In genomic region chrX:29826651-29827206, GRCh38 we compare ENCODE assay signal across 22 cellular contexts.
"Had no signal": no experiment of that assay in that cellular context is flagged by ENCODE, and none has a peak within 500 bp of the region (broad histone marks: within the 10 kb centered on the region; RNA-seq: fewer than 3 reads in every experiment).

No MANE protein-coding gene starts in this region.

- H3K4me3 ChIP-seq: colonic mucosa, esophagus squamous epithelium, hepatocyte, lung, ovary, right atrium auricular region, smooth muscle cell, testis, tibial nerve, upper lobe of right lung, vagina had no signal

- H3K9me3 Mint-ChIP-seq: nephron progenitor cell; stimulated activated naive B cell treated with anti-CD40 and anti-IgM and Interleukin-4, amounts not matched to agents 10 μg/mL and 1 μg/mL and 100 μg/mL, for 72 hours; stimulated activated naive CD8-positive, alpha-beta T cell treated with anti-CD3 and anti-CD28 coated beads, Interleukin-15, amount 100 ng/mL, for 72 hours had no signal

- H3K4me1 Mint-ChIP-seq: naive thymus-derived CD4-positive, alpha-beta T cell; stimulated activated naive B cell treated with anti-CD40 and anti-IgM and Interleukin-4, amounts not matched to agents 10 μg/mL and 1 μg/mL and 100 μg/mL, for 72 hours; stimulated activated naive CD8-positive, alpha-beta T cell treated with anti-CD3 and anti-CD28 coated beads, Interleukin-15, amount 100 ng/mL, for 72 hours had no signal

- H3K36me3 Mint-ChIP-seq: naive thymus-derived CD4-positive, alpha-beta T cell; stimulated activated naive B cell treated with anti-CD40 and anti-IgM and Interleukin-4, amounts not matched to agents 10 μg/mL and 1 μg/mL and 100 μg/mL, for 72 hours had no signal

- H3K4me2 ChIP-seq: hepatocyte, smooth muscle cell had no signal

- H3K79me2 ChIP-seq: hepatocyte had no signal

- H3K4me1 ChIP-seq: colonic mucosa, esophagus squamous epithelium, right atrium auricular region, testis, tibial nerve, upper lobe of right lung, vagina had no signal

- DNase-seq: colonic mucosa; dermis blood vessel endothelial cell; esophagus squamous epithelium; foreskin melanocyte; head of caudate nucleus; left colon; left ventricle myocardium superior; naive thymus-derived CD4-positive, alpha-beta T cell; nephron progenitor cell; ovary; stimulated activated CD4-positive, alpha-beta T cell treated with anti-CD3 and anti-CD28 coated beads, Interleukin-4, amount 100 ng/mL, for 1 hour; stimulated activated CD8-positive, alpha-beta memory T cell treated with anti-CD3 and anti-CD28 coated beads, Interleukin-4, amount 100 ng/mL, for 48 hours; stimulated activated naive B cell treated with anti-CD40 and anti-IgM and Interleukin-4, amounts not matched to agents 10 μg/mL and 1 μg/mL and 100 μg/mL, for 72 hours; stimulated activated naive CD8-positive, alpha-beta T cell treated with anti-CD3 and anti-CD28 coated beads, Interleukin-15, amount 100 ng/mL, for 72 hours; testis; upper lobe of right lung had no signal

- H2AFZ ChIP-seq: hepatocyte had no signal

- H3K27ac Mint-ChIP-seq: naive thymus-derived CD4-positive, alpha-beta T cell; nephron progenitor cell; stimulated activated naive B cell treated with anti-CD40 and anti-IgM and Interleukin-4, amounts not matched to agents 10 μg/mL and 1 μg/mL and 100 μg/mL, for 72 hours; stimulated activated naive CD8-positive, alpha-beta T cell treated with anti-CD3 and anti-CD28 coated beads, Interleukin-15, amount 100 ng/mL, for 72 hours had no signal

- H3K27me3 ChIP-seq: colonic mucosa, esophagus squamous epithelium, hepatocyte, ovary, right atrium auricular region, testis, tibial nerve, upper lobe of right lung, vagina had no signal

- ATAC-seq: left colon; left ventricle myocardium superior; naive thymus-derived CD4-positive, alpha-beta T cell; stimulated activated naive B cell treated with anti-CD40 and anti-IgM and Interleukin-4, amounts not matched to agents 10 μg/mL and 1 μg/mL and 100 μg/mL, for 72 hours; stimulated activated naive CD8-positive, alpha-beta T cell treated with anti-CD3 and anti-CD28 coated beads, Interleukin-15, amount 100 ng/mL, for 72 hours; upper lobe of right lung had no signal

- H3K36me3 ChIP-seq: colonic mucosa, esophagus squamous epithelium, ovary, right atrium auricular region, tibial nerve, upper lobe of right lung, vagina had no signal

- H3K27me3 Mint-ChIP-seq: naive thymus-derived CD4-positive, alpha-beta T cell; stimulated activated naive B cell treated with anti-CD40 and anti-IgM and Interleukin-4, amounts not matched to agents 10 μg/mL and 1 μg/mL and 100 μg/mL, for 72 hours; stimulated activated naive CD8-positive, alpha-beta T cell treated with anti-CD3 and anti-CD28 coated beads, Interleukin-15, amount 100 ng/mL, for 72 hours had no signal

- H3K9me3 ChIP-seq: colonic mucosa, esophagus squamous epithelium, ovary, right atrium auricular region, testis, tibial nerve, upper lobe of right lung, vagina had no signal

- H3K4me3 Mint-ChIP-seq: naive thymus-derived CD4-positive, alpha-beta T cell; nephron progenitor cell; stimulated activated naive B cell treated with anti-CD40 and anti-IgM and Interleukin-4, amounts not matched to agents 10 μg/mL and 1 μg/mL and 100 μg/mL, for 72 hours; stimulated activated naive CD8-positive, alpha-beta T cell treated with anti-CD3 and anti-CD28 coated beads, Interleukin-15, amount 100 ng/mL, for 72 hours had no signal

- H3K27ac ChIP-seq: colonic mucosa, esophagus squamous epithelium, hepatocyte, ovary, right atrium auricular region, testis, tibial nerve, upper lobe of right lung, vagina had no signal
